29 cellular contexts compared by ENCODE assay signal in the genomic region with DNA sequence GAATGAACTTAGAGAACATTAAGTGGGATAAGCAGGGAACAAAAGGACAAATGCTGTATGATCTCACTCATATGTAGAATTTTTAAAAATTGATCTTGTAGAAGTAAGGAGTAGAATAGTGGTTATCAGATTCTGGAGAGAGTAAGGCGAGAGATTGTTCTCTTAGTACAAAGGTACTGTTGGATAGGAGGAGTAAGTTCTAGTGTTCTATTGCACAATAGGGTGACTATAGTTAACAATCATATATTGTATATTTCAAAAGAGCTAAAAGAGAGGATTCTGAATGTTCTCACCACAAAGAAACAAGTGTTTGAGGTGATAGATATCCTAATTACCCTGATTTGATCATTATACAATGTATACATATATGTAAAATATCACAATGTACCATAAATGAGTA.
"Had no signal": no experiment of that assay in that cellular context is flagged by ENCODE, and none has a peak within 500 bp of the region (broad histone marks: within the 10 kb centered on the region; RNA-seq: fewer than 3 reads in every experiment).

No MANE protein-coding gene starts in this region.

- H3K4me3 ChIP-seq: pancreas, prostate gland, skin epidermis, smooth muscle cell, spleen, suprapubic skin, testis, tibial artery, transverse colon, upper lobe of right lung, uterus had no signal

- H3K4me2 ChIP-seq: smooth muscle cell had no signal

- H3K27me3 ChIP-seq: neutrophil, pancreas, spleen, suprapubic skin, testis, tibial artery, transverse colon, upper lobe of right lung, uterus had no signal

- ATAC-seq: naive thymus-derived CD8-positive, alpha-beta T cell; natural killer cell treated with Interleukin-12 subunit alpha and Interleukin-12 subunit beta and Interleukin-15 and Interleukin-18, amount 100 ng/mL, for 72 hours; pancreas; right cardiac atrium; sciatic nerve; stimulated activated memory B cell treated with anti-CD40 and anti-IgM and Interleukin-4, amounts not matched to agents 10 μg/mL and 1 μg/mL and 100 μg/mL, for 72 hours; stimulated activated naive CD8-positive, alpha-beta T cell treated with anti-CD3 and anti-CD28 coated beads, Interleukin-15, amount 100 ng/mL, for 72 hours; stimulated activated naive CD8-positive, alpha-beta T cell treated with anti-CD3 and anti-CD28 coated beads, Interleukin-15, Interleukin-2, amounts not matched to agents 100 U/mL and 50 U/mL, for 24 hours; upper lobe of right lung had no signal

- H3K27ac ChIP-seq: neutrophil, pancreas, prostate gland, skin epidermis, spleen, suprapubic skin, testis, tibial artery, transverse colon, upper lobe of right lung, uterus had no signal

- H3K36me3 ChIP-seq: neutrophil, pancreas, prostate gland, spleen, suprapubic skin, tibial artery, transverse colon, upper lobe of right lung, uterus had no signal

- DNase-seq: naive thymus-derived CD8-positive, alpha-beta T cell; nephron progenitor cell; nucleus accumbens; pancreas; retina; right cardiac atrium; spleen; stimulated activated CD4-positive, alpha-beta T cell treated with anti-CD3 and anti-CD28 coated beads, Interleukin-12 subunit alpha, Interleukin-12 subunit beta, amount 100 ng/mL, for 4 hours; stimulated activated CD4-positive, alpha-beta T cell treated with anti-CD3 and anti-CD28 coated beads, Interleukin-1b, Interleukin-23, amount 100 ng/mL, for 48 hours; stimulated activated CD4-positive, alpha-beta T cell treated with anti-CD3 and anti-CD28 coated beads, Interleukin-4, amount 100 ng/mL, for 1 hour; stimulated activated CD4-positive, alpha-beta T cell treated with anti-CD3 and anti-CD28 coated beads, Interleukin-4, amount 100 ng/mL, for 4 hours; stimulated activated CD8-positive, alpha-beta memory T cell treated with anti-CD3 and anti-CD28 coated beads, Interleukin-4, amount 100 ng/mL, for 48 hours; stimulated activated naive CD4-positive, alpha-beta T cell; stimulated activated naive CD8-positive, alpha-beta T cell treated with anti-CD3 and anti-CD28 coated beads, Interleukin-15, amount 100 ng/mL, for 72 hours; stimulated activated naive CD8-positive, alpha-beta T cell treated with anti-CD3 and anti-CD28 coated beads, Interleukin-15, Interleukin-2, amounts not matched to agents 100 U/mL and 50 U/mL, for 24 hours; substantia nigra; testis; tibial artery; transverse colon; upper lobe of right lung; uterus had no signal

- H3K4me1 ChIP-seq: pancreas, prostate gland, spleen, suprapubic skin, testis, tibial artery, transverse colon, upper lobe of right lung, uterus had no signal

- H3K9me3 ChIP-seq: neutrophil, pancreas, prostate gland, suprapubic skin, testis, tibial artery, transverse colon, upper lobe of right lung, uterus had no signal
